Comparison of ENCODE assay signal across 16 cellular contexts in genomic region chr7:116355423-116355765, GRCh38.
DNase-seq lines count a peak whose midpoint lies in the region; ATAC-seq and TF ChIP-seq lines count a peak whose summit lies in the region.
"Had no signal": no experiment of that assay in that cellular context is flagged by ENCODE, and none has a peak within 500 bp of the region (broad histone marks: within the 10 kb centered on the region; RNA-seq: fewer than 3 reads in every experiment).

No MANE protein-coding gene starts in this region.

- POLR2A ChIA-PET in GM10248 (lab: Yijun Ruan, JAX) = no interaction called here

- peak overlapping the region; percentile 0 to 20 for H3K4me3 ChIP-seq in right atrium auricular region
- H3K4me3 ChIP-seq in esophagus squamous epithelium = peak overlapping the region in 1 of 4 donors; percentile 45
- H3K4me3 ChIP-seq in vagina = peak overlapping the region; percentile 13 to 31
- H3K4me3 ChIP-seq: mucosa of descending colon had no signal

- H3K9me3 ChIP-seq in right atrium auricular region (no peaks in the 10 kb centered on the region), esophagus squamous epithelium (no peaks in the 10 kb centered on the region), vagina (no peaks in the 10 kb centered on the region)
- H3K9me3 ChIP-seq: mucosa of descending colon had no signal

- peak overlapping the region; percentile 94 for H3K27ac Mint-ChIP-seq in osteocyte (ENCODE audit: unreplicated experiment)
- H3K27ac Mint-ChIP-seq: activated T-helper 1 cell treated with anti-CD3 and anti-CD28 coated beads, Interleukin-12 subunit alpha, Interleukin-12 subunit beta, Interleukin-2, Interleukin-4 antibody, amounts not matched to agents 30 ng/mL and 10 ng/mL and 1 ng/mL, durations not matched to agents 14 hours and 24 hours and 36 hours; stimulated activated memory B cell treated with anti-CD40 and anti-IgM and Interleukin-4, amounts not matched to agents 10 μg/mL and 1 μg/mL and 100 μg/mL, for 72 hours had no signal

- TF ChIP-seq CTCF in right atrium auricular region (IDR thresholded peaks at IDR 0.05) (no peak), esophagus squamous epithelium (IDR thresholded peaks at IDR 0.05) (no peak), osteocyte (IDR thresholded peaks at IDR 0.05) (no peak), vagina (IDR thresholded peaks at IDR 0.05) (no peak), GM10248 (IDR thresholded peaks at IDR 0.05; ENCODE audit: control extremely low read depth, extremely low read depth, low read depth, missing control alignments) (no peak)

- ATAC-seq in HG03025 (IDR thresholded peaks at IDR 0.05; ENCODE audit: low FRiP score, unreplicated experiment) = no peak
- ATAC-seq: stimulated activated memory B cell treated with anti-CD40 and anti-IgM and Interleukin-4, amounts not matched to agents 10 μg/mL and 1 μg/mL and 100 μg/mL, for 72 hours had no signal

- H3K36me3 Mint-ChIP-seq in osteocyte (ENCODE audit: unreplicated experiment) = no peaks in the 10 kb centered on the region
- H3K36me3 Mint-ChIP-seq: stimulated activated memory B cell treated with anti-CD40 and anti-IgM and Interleukin-4, amounts not matched to agents 10 μg/mL and 1 μg/mL and 100 μg/mL, for 72 hours had no signal

- TF ChIP-seq POLR2A in esophagus squamous epithelium (IDR thresholded peaks at IDR 0.05) = no peak
- TF ChIP-seq POLR2A in vagina (IDR thresholded peaks at IDR 0.05) = no peak

- peaks cover 0 to 56% of the 10 kb centered on the region in 2 donors for H3K4me1 ChIP-seq in right atrium auricular region
- peaks cover 13 to 43% (median 32%) of the 10 kb centered on the region in 3 donors for H3K4me1 ChIP-seq in esophagus squamous epithelium
- H3K4me1 ChIP-seq in vagina = peaks cover 51% of the 10 kb centered on the region

- DNase-seq in right atrium auricular region (ENCODE audit: low spot score) = no peak
- DNase-seq in cardiac septum (ENCODE audit: low spot score) = no peak
- DNase-seq in esophagus squamous epithelium (lab: John Stamatoyannopoulos, UW) = no peak
- DNase-seq in osteocyte (ENCODE audit: extremely low spot score, unreplicated experiment) = no peak
- no peak for DNase-seq in vagina (ENCODE audit: extremely low spot score in 2 of 2)
- no peak for DNase-seq in SIG-M5 (lab: John Stamatoyannopoulos, UW)
- DNase-seq in GM10248 (ENCODE audit: extremely low spot score) = no peak
- DNase-seq: activated CD4-positive, CD25-positive, alpha-beta regulatory T cell; DND-41; NCI-H524; SHP77 treated with DMSO at 0.1 percent for 48 hours had no signal

- H3K27me3 ChIP-seq in right atrium auricular region (no peaks in the 10 kb centered on the region), esophagus squamous epithelium (no peaks in the 10 kb centered on the region), vagina (no peaks in the 10 kb centered on the region)

- peak overlapping the region; percentile 82 to 91 for H3K27ac ChIP-seq in right atrium auricular region
- peak overlapping the region; percentile 60 to 86 (median 80) for H3K27ac ChIP-seq in esophagus squamous epithelium
- H3K27ac ChIP-seq in vagina = peak overlapping the region; percentile 68

- CTCF ChIA-PET in GM10248 (lab: Yijun Ruan, JAX) = no interaction called here

- H3K4me1 Mint-ChIP-seq in osteocyte (ENCODE audit: unreplicated experiment) = peaks cover 49% of the 10 kb centered on the region
- H3K4me1 Mint-ChIP-seq: central memory CD8-positive, alpha-beta T cell; stimulated activated memory B cell treated with anti-CD40 and anti-IgM and Interleukin-4, amounts not matched to agents 10 μg/mL and 1 μg/mL and 100 μg/mL, for 72 hours had no signal

- no peaks in the 10 kb centered on the region for H3K9me3 Mint-ChIP-seq in osteocyte (ENCODE audit: unreplicated experiment)
- H3K9me3 Mint-ChIP-seq: activated T-helper 1 cell treated with anti-CD3 and anti-CD28 coated beads, Interleukin-12 subunit alpha, Interleukin-12 subunit beta, Interleukin-2, Interleukin-4 antibody, amounts not matched to agents 30 ng/mL and 10 ng/mL and 1 ng/mL, durations not matched to agents 14 hours and 24 hours and 36 hours; central memory CD8-positive, alpha-beta T cell; stimulated activated memory B cell treated with anti-CD40 and anti-IgM and Interleukin-4, amounts not matched to agents 10 μg/mL and 1 μg/mL and 100 μg/mL, for 72 hours had no signal

- H3K36me3 ChIP-seq in right atrium auricular region = no peaks in the 10 kb centered on the region
- H3K36me3 ChIP-seq in esophagus squamous epithelium = no peaks in the 10 kb centered on the region
- H3K36me3 ChIP-seq in vagina = no peaks in the 10 kb centered on the region

- intact Hi-C loops in cardiac septum (cut with DNase I) = loop anchor here (2.0 kb wide), 2 partner anchors 37 to 169 kb away; partner anchors contain the start of gene CAV1
- intact Hi-C loops in esophagus squamous epithelium (cut with DNase I) = loop anchor here (10.0 kb wide), 1 partner anchor 79 kb away; no protein-coding TSS in a partner anchor
- intact Hi-C loops in vagina (cut with DNase I) = no loop called here

- peak overlapping the region; percentile 63 for H3K4me3 Mint-ChIP-seq in osteocyte (ENCODE audit: unreplicated experiment)
- H3K4me3 Mint-ChIP-seq: activated T-helper 1 cell treated with anti-CD3 and anti-CD28 coated beads, Interleukin-12 subunit alpha, Interleukin-12 subunit beta, Interleukin-2, Interleukin-4 antibody, amounts not matched to agents 30 ng/mL and 10 ng/mL and 1 ng/mL, durations not matched to agents 14 hours and 24 hours and 36 hours; central memory CD8-positive, alpha-beta T cell; stimulated activated memory B cell treated with anti-CD40 and anti-IgM and Interleukin-4, amounts not matched to agents 10 μg/mL and 1 μg/mL and 100 μg/mL, for 72 hours had no signal

- H3K27me3 Mint-ChIP-seq in osteocyte (ENCODE audit: unreplicated experiment) = no peaks in the 10 kb centered on the region
- H3K27me3 Mint-ChIP-seq: stimulated activated memory B cell treated with anti-CD40 and anti-IgM and Interleukin-4, amounts not matched to agents 10 μg/mL and 1 μg/mL and 100 μg/mL, for 72 hours had no signal

- WGBS in esophagus squamous epithelium, 2 donors = 14 to 18% methylated on average over 3 of the region's 3 CpGs
